19 cellular contexts compared by ENCODE assay signal in the genomic region with DNA sequence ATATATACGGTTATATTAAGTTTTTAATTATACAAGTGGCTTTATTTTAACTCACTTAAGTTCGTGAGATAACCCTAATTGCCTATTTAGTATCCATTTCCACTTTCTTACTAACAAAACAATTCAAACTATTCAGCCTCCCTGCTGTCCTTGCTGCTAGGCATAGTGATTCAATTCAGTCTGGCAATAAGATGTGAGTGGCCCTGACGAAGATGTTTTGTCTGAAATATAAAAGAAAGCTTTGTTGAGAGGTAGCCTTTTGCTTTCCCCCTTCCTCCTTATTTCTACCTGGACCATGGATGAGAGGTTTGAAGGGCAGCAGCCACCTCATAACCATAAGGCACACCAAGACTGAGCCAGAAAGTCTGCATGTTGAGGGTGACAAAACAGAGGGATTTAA.
"Had no signal": no experiment of that assay in that cellular context is flagged by ENCODE, and none has a peak within 500 bp of the region (broad histone marks: within the 10 kb centered on the region; RNA-seq: fewer than 3 reads in every experiment).

No MANE protein-coding gene starts in this region.

- H3K4me1 ChIP-seq: left lung, sigmoid colon had no signal

- H3K27ac ChIP-seq: hepatocyte, left lung, ovary, sigmoid colon, VCaP had no signal

- H3K9me3 ChIP-seq: left lung, ovary, sigmoid colon had no signal

- H3K27ac Mint-ChIP-seq: activated CD8-positive, alpha-beta T cell treated with anti-CD3 and anti-CD28 coated beads for 36 hours; activated T-helper 1 cell treated with anti-CD3 and anti-CD28 coated beads, Interleukin-12 subunit alpha, Interleukin-12 subunit beta, Interleukin-2, Interleukin-4 antibody, amounts not matched to agents 30 ng/mL and 10 ng/mL and 1 ng/mL, durations not matched to agents 14 hours and 24 hours and 36 hours; effector memory CD8-positive, alpha-beta T cell; memory B cell; nephron progenitor cell; T-cell; type B pancreatic cell had no signal

- H3K36me3 Mint-ChIP-seq: memory B cell, T-cell, type B pancreatic cell had no signal

- H3K27me3 ChIP-seq: hepatocyte, left lung, ovary, sigmoid colon had no signal

- H3K4me1 Mint-ChIP-seq: memory B cell, nephron progenitor cell, T-cell had no signal

- ATAC-seq: activated CD8-positive, alpha-beta T cell treated with anti-CD3 and anti-CD28 coated beads for 36 hours; effector memory CD8-positive, alpha-beta T cell; left lung; T-cell had no signal

- H3K36me3 ChIP-seq: left lung, ovary, sigmoid colon had no signal

- H3K4me3 ChIP-seq: hepatocyte, left lung, ovary, sigmoid colon had no signal

- H3K9me3 Mint-ChIP-seq: activated CD8-positive, alpha-beta T cell treated with anti-CD3 and anti-CD28 coated beads for 36 hours; activated T-helper 1 cell treated with anti-CD3 and anti-CD28 coated beads, Interleukin-12 subunit alpha, Interleukin-12 subunit beta, Interleukin-2, Interleukin-4 antibody, amounts not matched to agents 30 ng/mL and 10 ng/mL and 1 ng/mL, durations not matched to agents 14 hours and 24 hours and 36 hours; nephron progenitor cell; type B pancreatic cell had no signal

- DNase-seq: activated CD4-positive, alpha-beta T cell treated with anti-CD3 and anti-CD28 coated beads for 4 hours; activated CD8-positive, alpha-beta memory T cell treated with anti-CD3 and anti-CD28 coated beads, Interleukin-2, amount 50 U/mL, for 48 hours; activated CD8-positive, alpha-beta T cell treated with anti-CD3 and anti-CD28 coated beads for 36 hours; activated naive CD4-positive, alpha-beta T cell; caudate nucleus; effector memory CD8-positive, alpha-beta T cell; left lung; nephron progenitor cell; ovary; sigmoid colon; stimulated activated CD4-positive, alpha-beta T cell treated with anti-CD3 and anti-CD28 coated beads, Interleukin-2, amount 100 ng/mL, for 48 hours; stimulated activated naive CD4-positive, alpha-beta T cell treated with Interleukin-2 at 50 U/mL for 16 hours; T-cell; T1000 had no signal

- H3K4me3 Mint-ChIP-seq: activated CD8-positive, alpha-beta T cell treated with anti-CD3 and anti-CD28 coated beads for 36 hours; activated T-helper 1 cell treated with anti-CD3 and anti-CD28 coated beads, Interleukin-12 subunit alpha, Interleukin-12 subunit beta, Interleukin-2, Interleukin-4 antibody, amounts not matched to agents 30 ng/mL and 10 ng/mL and 1 ng/mL, durations not matched to agents 14 hours and 24 hours and 36 hours; effector memory CD8-positive, alpha-beta T cell; memory B cell; nephron progenitor cell; T-cell; type B pancreatic cell had no signal
